Comparison of ENCODE assay signal across 10 cellular contexts in genomic region chr7:6526997-6527378, GRCh38. TPM values are rescaled to one million over a fixed set of nuclear protein-coding genes. Genes with fewer than 3 reads are reported as not detected.
DNase-seq lines count a peak whose midpoint lies in the region; ATAC-seq and TF ChIP-seq lines count a peak whose summit lies in the region.
"Had no signal": no experiment of that assay in that cellular context is flagged by ENCODE, and none has a peak within 500 bp of the region (broad histone marks: within the 10 kb centered on the region; RNA-seq: fewer than 3 reads in every experiment).

No MANE protein-coding gene starts in this region.

- H3K27ac Mint-ChIP-seq in activated CD8-positive, alpha-beta T cell treated with anti-CD3 and anti-CD28 coated beads, Interleukin-2, amount 10 ng/mL, durations not matched to agents 7 days and 5 days: no peak overlapping the region

- H3K79me2 ChIP-seq in hepatocyte (no peaks in the 10 kb centered on the region), OCI-LY7 (ENCODE audit: insufficient read depth, low read depth, low read length) (no peaks in the 10 kb centered on the region), Karpas-422 (ENCODE audit: low read length) (no peaks in the 10 kb centered on the region)

- peak overlapping the region; percentile 47 for H3K4me3 Mint-ChIP-seq in activated CD8-positive, alpha-beta T cell treated with anti-CD3 and anti-CD28 coated beads, Interleukin-2, amount 10 ng/mL, durations not matched to agents 7 days and 5 days

- CTCF ChIA-PET in activated CD8-positive, alpha-beta T cell treated with anti-CD3 and anti-CD28 coated beads, Interleukin-2, amount 10 ng/mL, durations not matched to agents 7 days and 5 days (lab: Charles Lee): interaction anchor here (1.9 kb wide), 1 partner anchor 28 kb away, joined by 4 read pairs; no protein-coding TSS in a partner anchor
- CTCF ChIA-PET in OCI-LY7 (lab: Charles Lee; ENCODE audit: unreplicated experiment): no interaction called here

- H3K4me3 ChIP-seq in H7 (ENCODE audit: insufficient read depth, low read depth, low read length) (peak overlapping the region; percentile 48), hepatocyte (no peak overlapping the region), skeletal muscle satellite cell (ENCODE audit: low read length) (no peak overlapping the region), OCI-LY7 (ENCODE audit: low read depth, low read length, poor library complexity, severe bottlenecking) (no peak overlapping the region), Karpas-422 (ENCODE audit: low read length) (no peak overlapping the region)

- WGBS in hepatocyte (ENCODE audit: low lambda C conversion rate, missing lambda C conversion rate): 64% methylated on average over 8 of the region's 12 CpGs

- H3K9me2 ChIP-seq in hepatocyte (replicated peaks; ENCODE audit: insufficient read depth) (no peaks in the 10 kb centered on the region), OCI-LY7 (ENCODE audit: insufficient read depth, low read length) (no peaks in the 10 kb centered on the region), Karpas-422 (replicated peaks; ENCODE audit: insufficient read depth, low read length) (no peaks in the 10 kb centered on the region)

- H3K9ac ChIP-seq in skeletal muscle satellite cell (ENCODE audit: low read depth, low read length) (no peak overlapping the region), Karpas-422 (ENCODE audit: low read length) (no peak overlapping the region)

- H3K4me1 Mint-ChIP-seq in activated CD8-positive, alpha-beta T cell treated with anti-CD3 and anti-CD28 coated beads, Interleukin-2, amount 10 ng/mL, durations not matched to agents 7 days and 5 days (ENCODE audit: low read depth): peaks cover 19% of the 10 kb centered on the region

- no peak for DNase-seq in H7
- no peak for DNase-seq in activated CD8-positive, alpha-beta T cell treated with anti-CD3 and anti-CD28 coated beads, Interleukin-2, amount 10 ng/mL, durations not matched to agents 7 days and 5 days
- DNase-seq in hepatocyte (ENCODE audit: low spot score): no peak
- no peak for DNase-seq in OCI-LY7 (ENCODE audit: low spot score)
- DNase-seq in NCI-H1930 (lab: John Stamatoyannopoulos, UW): no peak
- DNase-seq in Karpas-422: no peak
- DNase-seq: kidney glomerular epithelial cell, T1000 had no signal

- H3K4me1 ChIP-seq in hepatocyte (ENCODE audit: insufficient read depth) (no peaks in the 10 kb centered on the region), skeletal muscle satellite cell (ENCODE audit: control insufficient read depth, insufficient read depth, low read length) (peaks cover 9% of the 10 kb centered on the region), OCI-LY7 (ENCODE audit: insufficient read depth, low read length, poor library complexity, severe bottlenecking) (peaks cover 21% of the 10 kb centered on the region), Karpas-422 (ENCODE audit: low read length) (no peaks in the 10 kb centered on the region)

- H3K27me3 ChIP-seq in H7 (ENCODE audit: control insufficient read depth, insufficient read depth, low read length) (peaks cover 53% of the 10 kb centered on the region), hepatocyte (peaks cover 52% of the 10 kb centered on the region), skeletal muscle satellite cell (ENCODE audit: control insufficient read depth, insufficient read depth, low read length) (peaks cover 58% of the 10 kb centered on the region), Karpas-422 (ENCODE audit: low read length) (no peaks in the 10 kb centered on the region)

- intact Hi-C loops in OCI-LY7 (cut with micrococcal nuclease; ENCODE audit: unreplicated experiment): no loop called here

- no peak overlapping the region for H3K27ac ChIP-seq in hepatocyte
- H3K27ac ChIP-seq in OCI-LY7 (ENCODE audit: low read depth, low read length, poor library complexity, severe bottlenecking): no peak overlapping the region
- no peak overlapping the region for H3K27ac ChIP-seq in Karpas-422 (ENCODE audit: low read length)

- H2AFZ ChIP-seq in hepatocyte: peak overlapping the region; percentile 47
- no peak overlapping the region for H2AFZ ChIP-seq in OCI-LY7 (ENCODE audit: low read length)
- H2AFZ ChIP-seq in Karpas-422 (ENCODE audit: low read length): no peak overlapping the region

- ATAC-seq in activated CD8-positive, alpha-beta T cell treated with anti-CD3 and anti-CD28 coated beads, Interleukin-2, amount 10 ng/mL, durations not matched to agents 7 days and 5 days: no peak
- no peak for ATAC-seq in GM18867 (IDR thresholded peaks at IDR 0.05; ENCODE audit: unreplicated experiment)

- no peaks in the 10 kb centered on the region for H3K36me3 Mint-ChIP-seq in activated CD8-positive, alpha-beta T cell treated with anti-CD3 and anti-CD28 coated beads, Interleukin-2, amount 10 ng/mL, durations not matched to agents 7 days and 5 days (ENCODE audit: low read depth)

- no peaks in the 10 kb centered on the region for H3K36me3 ChIP-seq in H7 (replicated peaks; ENCODE audit: control insufficient read depth, insufficient read depth, low read length)
- H3K36me3 ChIP-seq in hepatocyte (replicated peaks; ENCODE audit: insufficient read depth, low read depth): no peaks in the 10 kb centered on the region
- H3K36me3 ChIP-seq in skeletal muscle satellite cell (ENCODE audit: insufficient read depth, low read length): no peaks in the 10 kb centered on the region
- H3K36me3 ChIP-seq in OCI-LY7 (ENCODE audit: insufficient read depth, low read length): no peaks in the 10 kb centered on the region
- H3K36me3 ChIP-seq in Karpas-422 (ENCODE audit: insufficient read depth, low read length): no peaks in the 10 kb centered on the region

- no peaks in the 10 kb centered on the region for H3K9me3 Mint-ChIP-seq in activated CD8-positive, alpha-beta T cell treated with anti-CD3 and anti-CD28 coated beads, Interleukin-2, amount 10 ng/mL, durations not matched to agents 7 days and 5 days (ENCODE audit: insufficient read depth)

- H3K9me3 ChIP-seq in hepatocyte (ENCODE audit: low read depth): no peaks in the 10 kb centered on the region
- no peaks in the 10 kb centered on the region for H3K9me3 ChIP-seq in skeletal muscle satellite cell (replicated peaks; ENCODE audit: low read length)
- H3K9me3 ChIP-seq in OCI-LY7 (ENCODE audit: low read length): no peaks in the 10 kb centered on the region
- H3K9me3 ChIP-seq in Karpas-422 (ENCODE audit: low read length): no peaks in the 10 kb centered on the region

- no TSS peak for BruUV-seq in OCI-LY7 (replicated peaks; lab: Mats Ljungman, UMichigan)

- POLR2A ChIA-PET in activated CD8-positive, alpha-beta T cell treated with anti-CD3 and anti-CD28 coated beads, Interleukin-2, amount 10 ng/mL, durations not matched to agents 7 days and 5 days (lab: Charles Lee): no interaction called here
- POLR2A ChIA-PET in OCI-LY7 (lab: Charles Lee): interaction anchor here (0.7 kb wide), 1 partner anchor 19 kb away, joined by 5 read pairs; no protein-coding TSS in a partner anchor

- TF ChIP-seq CTCF in hepatocyte (IDR thresholded peaks at IDR 0.05; ENCODE audit: poor library complexity) (no peak), OCI-LY7 (conservative IDR thresholded peaks at IDR 0.05; ENCODE audit: low read length) (no peak)

- peaks cover 24% of the 10 kb centered on the region for H3K27me3 Mint-ChIP-seq in activated CD8-positive, alpha-beta T cell treated with anti-CD3 and anti-CD28 coated beads, Interleukin-2, amount 10 ng/mL, durations not matched to agents 7 days and 5 days (ENCODE audit: low read depth)

- H4K20me1 ChIP-seq in hepatocyte (ENCODE audit: insufficient read depth, poor library complexity, severe bottlenecking) (no peaks in the 10 kb centered on the region), OCI-LY7 (ENCODE audit: insufficient read depth, low read length) (no peaks in the 10 kb centered on the region), Karpas-422 (ENCODE audit: insufficient read depth, low read depth, low read length) (no peaks in the 10 kb centered on the region)

- peak overlapping the region; percentile 87 for H3K4me2 ChIP-seq in hepatocyte
- peak overlapping the region; percentile 88 for H3K4me2 ChIP-seq in skeletal muscle satellite cell (ENCODE audit: low read length)
- H3K4me2 ChIP-seq in OCI-LY7 (ENCODE audit: low read length): no peak overlapping the region
- H3K4me2 ChIP-seq in Karpas-422 (ENCODE audit: low read depth, low read length, poor library complexity, severe bottlenecking): no peak overlapping the region

RNA-seq across cellular contexts. Expression of gene GRID2IP, which starts 24.3 kb away (rescaled TPM):
- 0.28 and 0.33 TPM in 2 replicates for total RNA-seq in H7 (2014; rRNA removed; shearing (Covaris generic))
- total RNA-seq in activated CD8-positive, alpha-beta T cell treated with anti-CD3 and anti-CD28 coated beads, Interleukin-2, amount 10 ng/mL, durations not matched to agents 7 days and 5 days: under 1 TPM in 1 of 2 experiments, not detected in 1; 0.21 TPM
- total RNA-seq in hepatocyte (0.44 and 0.73 TPM in 2 replicates), OCI-LY7 (2022) (0.32 and 0.41 TPM in 2 replicates)
- polyA plus RNA-seq in hepatocyte: 0.25 TPM in 1 of 2 replicates, not detected in the other
- not detected in 2 replicates for total RNA-seq in skeletal muscle satellite cell (2012; rRNA removed)
- 0.16 and 0.23 TPM in 2 replicates for total RNA-seq in OCI-LY7 (2014; rRNA removed; shearing (Covaris generic))
- not detected in 2 replicates for total RNA-seq in Karpas-422 (2014; rRNA removed; shearing (Covaris generic); ENCODE audit: low replicate concordance)

RNA-seq across cellular contexts. Expression of gene KDELR2, which starts 43.0 kb away (rescaled TPM):
- 60.9 and 64.1 TPM in 2 replicates for total RNA-seq in H7 (2014; rRNA removed; shearing (Covaris generic))
- 10 to 100 TPM; 60.3 to 61.9 TPM for total RNA-seq in activated CD8-positive, alpha-beta T cell treated with anti-CD3 and anti-CD28 coated beads, Interleukin-2, amount 10 ng/mL, durations not matched to agents 7 days and 5 days
- total RNA-seq in hepatocyte (327 and 351 TPM in 2 replicates), OCI-LY7 (2022) (62.1 and 63.4 TPM in 2 replicates)
- polyA plus RNA-seq in hepatocyte: 525 and 530 TPM in 2 replicates
- 192 and 243 TPM in 2 replicates for total RNA-seq in skeletal muscle satellite cell (2012; rRNA removed)
- 23.6 and 30.2 TPM in 2 replicates for total RNA-seq in OCI-LY7 (2014; rRNA removed; shearing (Covaris generic))
- 27.3 and 82.4 TPM in 2 replicates for total RNA-seq in Karpas-422 (2014; rRNA removed; shearing (Covaris generic); ENCODE audit: low replicate concordance)

RNA-seq across cellular contexts. Expression of gene ZDHHC4, which starts 50.3 kb away (rescaled TPM):
- total RNA-seq in H7 (2014; rRNA removed; shearing (Covaris generic)): 54.8 and 63.2 TPM in 2 replicates
- 10 to 100 TPM; 29.3 to 35.7 TPM for total RNA-seq in activated CD8-positive, alpha-beta T cell treated with anti-CD3 and anti-CD28 coated beads, Interleukin-2, amount 10 ng/mL, durations not matched to agents 7 days and 5 days
- total RNA-seq in hepatocyte (60.4 and 76.4 TPM in 2 replicates), OCI-LY7 (2022) (92.7 and 110 TPM in 2 replicates)
- 97.3 and 109 TPM in 2 replicates for polyA plus RNA-seq in hepatocyte
- total RNA-seq in skeletal muscle satellite cell (2012; rRNA removed): 33.0 and 42.6 TPM in 2 replicates
- total RNA-seq in OCI-LY7 (2014; rRNA removed; shearing (Covaris generic)): 60.7 and 76.4 TPM in 2 replicates
- 48.4 and 66.1 TPM in 2 replicates for total RNA-seq in Karpas-422 (2014; rRNA removed; shearing (Covaris generic); ENCODE audit: low replicate concordance)

Comparison
In these comparisons a context has a peak if more than half of its experiments do, and no peak if none do; other contexts are left out.
1. H3K4me2 ChIP-seq: peak in hepatocyte (single experiment) and skeletal muscle satellite cell (single experiment); none in OCI-LY7 (single experiment) and Karpas-422 (single experiment).